ENCODE assay signal across 1 cellular context in genomic region chr12:2035421-2036080, GRCh38.
TF ChIP-seq lines count a peak whose summit lies in the region.

No MANE protein-coding gene starts in this region.

TF ChIP-seq in SK-N-SH, 30 proteins besides CTCF, POLR2A, EP300 and RAD21 (continued from another document):
- TF ChIP-seq PBX3 (IDR thresholded peaks at IDR 0.05) (no peak), RXRA (IDR thresholded peaks at IDR 0.05; ENCODE audit: borderline replicate concordance, low read depth) (no peak), TEAD4 (IDR thresholded peaks at IDR 0.05; ENCODE audit: borderline replicate concordance, insufficient read depth) (no peak), SIN3A (IDR thresholded peaks at IDR 0.05; ENCODE audit: borderline replicate concordance, low read depth, low read length) (no peak), TAF1 (IDR thresholded peaks at IDR 0.05; ENCODE audit: borderline replicate concordance, low read depth, low read length) (no peak), JUND (IDR thresholded peaks at IDR 0.05) (no peak), YY1 (IDR thresholded peaks at IDR 0.05; ENCODE audit: low read depth) (no peak), POLR2AphosphoS5 (IDR thresholded peaks at IDR 0.05; ENCODE audit: low read depth, low read length) (no peak), FOXM1 (IDR thresholded peaks at IDR 0.05; ENCODE audit: low read depth) (no peak), RFX5 (IDR thresholded peaks at IDR 0.05; ENCODE audit: low read length) (no peak), NRF1 (IDR thresholded peaks at IDR 0.05; ENCODE audit: low read depth, low read length) (no peak), MAX (IDR thresholded peaks at IDR 0.05; ENCODE audit: low read depth) (no peak), USF1 (IDR thresholded peaks at IDR 0.05; ENCODE audit: borderline replicate concordance, low read depth) (no peak), GATA2 (CRISPR knock-in tag; IDR thresholded peaks at IDR 0.05) (no peak), MXI1 (IDR thresholded peaks at IDR 0.05; ENCODE audit: low read depth, low read length) (no peak)
